Comparison of ENCODE assay signal across 7 cellular contexts in the genomic region with DNA sequence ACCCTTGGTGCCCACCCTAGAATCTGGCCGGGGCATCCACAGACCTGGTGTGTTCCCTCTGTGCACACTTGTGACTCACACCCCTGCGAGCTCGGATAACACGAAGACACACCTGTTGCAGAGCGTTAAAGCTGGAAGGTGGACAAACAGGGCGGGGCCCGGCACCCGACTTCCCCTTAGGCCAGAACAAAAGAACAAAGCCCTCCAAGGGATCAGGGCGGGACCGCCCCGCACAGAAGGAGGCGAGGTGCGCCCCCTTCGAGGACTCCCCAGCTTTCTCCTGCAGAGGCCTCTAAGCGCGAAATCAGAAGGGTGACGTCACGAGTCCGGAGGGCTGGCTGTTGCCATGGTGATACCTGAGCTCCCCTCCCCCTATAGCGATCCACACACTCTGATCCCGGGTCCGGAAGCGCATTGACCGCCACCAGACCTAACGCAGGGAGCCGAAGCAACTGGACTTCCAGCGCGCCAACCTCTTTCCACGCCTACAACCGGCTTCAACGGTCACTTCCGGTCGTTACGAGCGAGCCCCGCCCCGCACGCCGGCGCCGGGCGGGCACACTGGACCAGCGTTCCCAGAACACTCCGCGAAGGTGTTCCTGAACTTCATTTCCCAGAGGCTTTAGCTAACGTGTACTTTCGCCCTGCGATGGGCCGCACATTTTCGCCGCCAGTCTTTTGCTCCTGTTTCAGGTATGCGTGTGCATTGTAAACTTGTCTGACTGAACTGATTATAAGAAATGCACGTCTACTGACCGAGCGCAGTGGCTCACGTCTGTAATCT. TPM values are rescaled to one million over a fixed set of nuclear protein-coding genes. Genes with fewer than 3 reads are reported as not detected.
A peak's percentile ranks its signal among the peaks of the same experiment; 100 is the strongest.
DNase-seq lines count a peak whose midpoint lies in the region; ATAC-seq, FAIRE-seq and TF ChIP-seq lines count a peak whose summit lies in the region.

A gene (minus strand): TSS at position 489 of the 784 bp plus-strand sequence. CDS start 811 bp downstream, outside the sequence.

- CTCF ChIA-PET in GM12878 (lab: Yijun Ruan, JAX), result interaction anchor here (0.8 to 1.7 kb wide), 11 partner anchors 10 to 423 kb away, joined by 3 to 7 read pairs (median 4); no protein-coding TSS in a partner anchor

- RAD21 ChIA-PET in GM12878 (lab: Charles Lee; ENCODE audit: unreplicated experiment), result interaction anchor here (0.6 to 1.0 kb wide), 2 partner anchors 215 to 1256 kb away, joined by 3 read pairs; no protein-coding TSS in a partner anchor

- TF ChIP-seq RAD21 in GM12878 (IDR thresholded peaks at IDR 0.05; ENCODE audit: insufficient read depth, low read depth, low read length), result no peak

- H3K9ac ChIP-seq in GM12878 (ENCODE audit: control insufficient read depth, insufficient read depth, low read length), result peak within 1 kb of the TSS; percentile 82

- ATAC-seq in GM18508 (IDR thresholded peaks at IDR 0.05; ENCODE audit: insufficient read depth, unreplicated experiment), result peak; percentile 45
- peak; percentile 82 for ATAC-seq in HG03025 (IDR thresholded peaks at IDR 0.05; ENCODE audit: low FRiP score, unreplicated experiment)
- ATAC-seq in GM12878, result peak; percentile 91

- peak within 1 kb of the TSS; percentile 95 for H2AFZ ChIP-seq in GM12878 (ENCODE audit: control insufficient read depth, low read depth, low read length)

- H3K9me3 ChIP-seq in GM12878 (replicated peaks; ENCODE audit: control insufficient read depth, insufficient read depth, low read length), result no peaks in the 10 kb centered on the region; the same call in 2 of the 3 replicates

- H3K4me3 ChIP-seq in GM12878 (peak within 1 kb of the TSS; percentile 97), retinal pigment epithelial cell (ENCODE audit: low read length) (peak within 1 kb of the TSS; percentile 85)

- H4K20me1 ChIP-seq in GM12878 (ENCODE audit: control insufficient read depth, insufficient read depth), result no peaks in the 10 kb centered on the region

- H3K27ac ChIP-seq in GM12878 (ENCODE audit: control insufficient read depth, insufficient read depth), result peak within 1 kb of the TSS; percentile 85

- SMC1A ChIA-PET in GM12878 (lab: Charles Lee; ENCODE audit: uncharacterized antibody, unreplicated experiment), result interaction anchor here (0.8 to 1.3 kb wide), 5 partner anchors 26 to 339 kb away, joined by 3 to 5 read pairs (median 3); no protein-coding TSS in a partner anchor

- DNase-seq in NCI-H2081 (lab: John Stamatoyannopoulos, UW) (peak; percentile 94 to 99), T1000 (lab: John Stamatoyannopoulos, UW) (peak; percentile 95), GM12878 (ENCODE audit: low read depth, low spot score) (peak; percentile 89), hypothalamus (lab: John Stamatoyannopoulos, UW) (peak; percentile 56 to 96 (median 91)), retinal pigment epithelial cell (ENCODE audit: low read depth) (peak; percentile 95)

- no peaks in the 10 kb centered on the region for H3K27me3 ChIP-seq in GM12878 (replicated peaks in 1 of 2; ENCODE audit: control insufficient read depth in 2 of 2, insufficient read depth in 2 of 2, low read length in 1 of 2)

- 0 out of 4 replicates have a peak, but pooled peaks of 1 of the 2 experiments have one; percentile 7 for TF ChIP-seq EP300 in GM12878 (IDR thresholded peaks at IDR 0.05; ENCODE audit: borderline replicate concordance in 1 of 2, control insufficient read depth in 1 of 2, low read depth in 2 of 2, low read length in 2 of 2)

- H3K4me2 ChIP-seq in GM12878 (ENCODE audit: control insufficient read depth, insufficient read depth), result peak within 1 kb of the TSS; percentile 77

- peaks cover 31% of the 10 kb centered on the region for H3K79me2 ChIP-seq in GM12878 (ENCODE audit: control insufficient read depth, insufficient read depth, low read length)

- peak in 1 of 3 experiments; percentile 20; a peak in 1 of 6 replicates for TF ChIP-seq CTCF in GM12878 (IDR thresholded peaks at IDR 0.05 in 2 of 3, conservative IDR thresholded peaks at IDR 0.05 in 1 of 3; ENCODE audit: control insufficient read depth in 2 of 3, extremely low read depth in 1 of 3, insufficient read depth in 1 of 3, low read depth in 3 of 3, low read length in 3 of 3)
- TF ChIP-seq CTCF in retinal pigment epithelial cell (conservative IDR thresholded peaks at IDR 0.05; ENCODE audit: low read depth, low read length), result no peak

- FAIRE-seq in GM12878 (lab: Jason Lieb, UNC), result peak; percentile 68

- intact Hi-C loops in GM12878 (cut with micrococcal nuclease; ENCODE audit: unreplicated experiment), result loop anchor here (2.0 to 10.0 kb wide), 3 partner anchors 284 to 1148 kb away; a partner anchor contains a TSS

- in situ Hi-C loops in GM12878 (cut with MboI), result loop anchor here (10.0 kb wide), 2 partner anchors 422 to 1148 kb away; a partner anchor contains a TSS

- under 1% methylated on average over 56 of the region's 56 CpGs for WGBS in GM12878 (ENCODE audit: insufficient coverage, insufficient replicate concordance, low lambda C conversion rate, missing lambda C conversion rate)

- POLR2A ChIA-PET in GM12878 (lab: Charles Lee), result interaction anchor here (0.6 to 1.1 kb wide), 3 partner anchors 15 to 418 kb away, joined by 3 to 5 read pairs (median 4); a partner anchor contains a TSS

- 0 out of 2 replicates have a peak, but pooled peaks cover 3% of the 10 kb centered on the region for H3K4me1 ChIP-seq in GM12878 (ENCODE audit: control insufficient read depth, insufficient read depth, low read length)

- TF ChIP-seq POLR2A in GM12878 (IDR thresholded peaks at IDR 0.05; ENCODE audit: low read depth, low read length), result peak; percentile 79

- no peaks in the 10 kb centered on the region; a peak in 1 of 4 replicates for H3K36me3 ChIP-seq in GM12878 (ENCODE audit: control insufficient read depth in 2 of 2, insufficient read depth in 2 of 2, low read length in 1 of 2)

- no TSS peak for BruUV-seq in GM12878 (replicated peaks; lab: Mats Ljungman, UMichigan)

TF ChIP-seq in GM12878, 131 proteins besides CTCF, POLR2A, EP300 and RAD21 (continues in another document):
- TF ChIP-seq SIX5 (IDR thresholded peaks at IDR 0.05; ENCODE audit: low read depth, low read length, severe bottlenecking), result peak; percentile 75
- no peak for TF ChIP-seq SUZ12 (IDR thresholded peaks at IDR 0.05; ENCODE audit: unreplicated experiment)
- peak; percentile 50; the same call in 1 of the 2 replicates for TF ChIP-seq DPF2 (IDR thresholded peaks at IDR 0.05)
- TF ChIP-seq, protein P1, sequence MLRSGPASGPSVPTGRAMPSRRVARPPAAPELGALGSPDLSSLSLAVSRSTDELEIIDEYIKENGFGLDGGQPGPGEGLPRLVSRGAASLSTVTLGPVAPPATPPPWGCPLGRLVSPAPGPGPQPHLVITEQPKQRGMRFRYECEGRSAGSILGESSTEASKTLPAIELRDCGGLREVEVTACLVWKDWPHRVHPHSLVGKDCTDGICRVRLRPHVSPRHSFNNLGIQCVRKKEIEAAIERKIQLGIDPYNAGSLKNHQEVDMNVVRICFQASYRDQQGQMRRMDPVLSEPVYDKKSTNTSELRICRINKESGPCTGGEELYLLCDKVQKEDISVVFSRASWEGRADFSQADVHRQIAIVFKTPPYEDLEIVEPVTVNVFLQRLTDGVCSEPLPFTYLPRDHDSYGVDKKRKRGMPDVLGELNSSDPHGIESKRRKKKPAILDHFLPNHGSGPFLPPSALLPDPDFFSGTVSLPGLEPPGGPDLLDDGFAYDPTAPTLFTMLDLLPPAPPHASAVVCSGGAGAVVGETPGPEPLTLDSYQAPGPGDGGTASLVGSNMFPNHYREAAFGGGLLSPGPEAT (IDR thresholded peaks at IDR 0.05; ENCODE audit: low read depth), result peak; percentile 34
- peak; percentile 87 for TF ChIP-seq CHD2 (IDR thresholded peaks at IDR 0.05; ENCODE audit: borderline replicate concordance, low read depth, low read length)
- 0 out of 2 replicates have a peak, but pooled peaks have one; percentile 64 for TF ChIP-seq RBBP5 (conservative IDR thresholded peaks at IDR 0.05)
- peak; percentile 74 for TF ChIP-seq PML (IDR thresholded peaks at IDR 0.05; ENCODE audit: low read length)
- TF ChIP-seq GABPA (IDR thresholded peaks at IDR 0.05; ENCODE audit: low read depth), result peak; percentile 84
- TF ChIP-seq JUND (IDR thresholded peaks at IDR 0.05; ENCODE audit: low read depth, low read length), result peak; percentile 62
- TF ChIP-seq MYB (IDR thresholded peaks at IDR 0.05; ENCODE audit: borderline replicate concordance, low read depth, low read length), result peak; percentile 88
- peak; percentile 35; the same call in 1 of the 2 replicates for TF ChIP-seq SREBF1 (IDR thresholded peaks at IDR 0.05; ENCODE audit: low read length)
- peak; percentile 87 for TF ChIP-seq CREB1 (IDR thresholded peaks at IDR 0.05; ENCODE audit: low read depth)
- no peak for TF ChIP-seq PAX8 (IDR thresholded peaks at IDR 0.05)
- peak; percentile 43; the same call in 1 of the 2 replicates for TF ChIP-seq ASH2L (IDR thresholded peaks at IDR 0.05; ENCODE audit: borderline replicate concordance, low read depth)

RNA-seq across cellular contexts. Expression of the gene that starts here (rescaled TPM):
- 25.8 and 27.4 TPM in 2 replicates for total RNA-seq in GM12878 (2013; cell fraction: nucleolus; rRNA removed)
- 7.4 and 10.7 TPM in 2 replicates for total RNA-seq in GM12878 (2014; rRNA removed)
- 14.5 and 15.1 TPM in 2 replicates for total RNA-seq in GM12878 (2014; rRNA removed; fragmentation: Illumina TruSeq; extraction: Trizol)
- total RNA-seq in GM12878 (2021), result 7.6 and 7.7 TPM in 2 replicates
- polyA plus RNA-seq in GM12878 (2011; ENCODE audit: low read depth), result 3.3 TPM
- 12.0 and 20.5 TPM in 2 replicates for polyA plus RNA-seq in GM12878 (2011; rRNA removed)
- polyA plus RNA-seq in GM12878 (2011; cell fraction: cytosol; rRNA removed), result 4.2 and 4.4 TPM in 2 replicates
- polyA plus RNA-seq in GM12878 (2011; cell fraction: nucleus; rRNA removed), result 7.7 and 8.0 TPM in 2 replicates
- 3.7 and 6.5 TPM in 2 replicates for polyA plus RNA-seq in GM12878 (2012)
- 10.3 and 13.0 TPM in 2 replicates for polyA plus RNA-seq in GM12878 (2014; fragmentation: Illumina TruSeq; extraction: Trizol)
- 1 to 10 TPM; 4.5 to 5.4 TPM for polyA plus RNA-seq in GM12878 (2014; fragmentation: Nextera tagmentation; extraction: Ambion mirVana)
- 2.8 and 4.1 TPM in 2 replicates for polyA plus RNA-seq in GM12878 (2014; rRNA removed)
- 10 to 100 TPM in 1 of 2 experiments, 1 to 10 TPM in 1; 8.9 to 10.6 TPM for polyA plus RNA-seq in GM12878 (2016; fragmentation: Nextera tagmentation; extraction: Ambion mirVana)
- polyA minus RNA-seq in GM12878 (2011; rRNA and poly(A)+ RNA removed), result 10.5 and 12.9 TPM in 2 replicates
- 4.8 and 6.7 TPM in 2 replicates for polyA minus RNA-seq in GM12878 (2011; cell fraction: cytosol; rRNA and poly(A)+ RNA removed)
- 5.1 and 8.3 TPM in 2 replicates for polyA minus RNA-seq in GM12878 (2011; cell fraction: nucleus; rRNA and poly(A)+ RNA removed)

Comparison
In these comparisons a context has a peak if more than half of its experiments do, and no peak if none do; other contexts are left out.
1. Peak in every context shown above with its lines: DNase-seq, ATAC-seq, H3K4me3 ChIP-seq and H3K27ac ChIP-seq.